ENCODE assay signal across 7 cellular contexts in the genomic region with DNA sequence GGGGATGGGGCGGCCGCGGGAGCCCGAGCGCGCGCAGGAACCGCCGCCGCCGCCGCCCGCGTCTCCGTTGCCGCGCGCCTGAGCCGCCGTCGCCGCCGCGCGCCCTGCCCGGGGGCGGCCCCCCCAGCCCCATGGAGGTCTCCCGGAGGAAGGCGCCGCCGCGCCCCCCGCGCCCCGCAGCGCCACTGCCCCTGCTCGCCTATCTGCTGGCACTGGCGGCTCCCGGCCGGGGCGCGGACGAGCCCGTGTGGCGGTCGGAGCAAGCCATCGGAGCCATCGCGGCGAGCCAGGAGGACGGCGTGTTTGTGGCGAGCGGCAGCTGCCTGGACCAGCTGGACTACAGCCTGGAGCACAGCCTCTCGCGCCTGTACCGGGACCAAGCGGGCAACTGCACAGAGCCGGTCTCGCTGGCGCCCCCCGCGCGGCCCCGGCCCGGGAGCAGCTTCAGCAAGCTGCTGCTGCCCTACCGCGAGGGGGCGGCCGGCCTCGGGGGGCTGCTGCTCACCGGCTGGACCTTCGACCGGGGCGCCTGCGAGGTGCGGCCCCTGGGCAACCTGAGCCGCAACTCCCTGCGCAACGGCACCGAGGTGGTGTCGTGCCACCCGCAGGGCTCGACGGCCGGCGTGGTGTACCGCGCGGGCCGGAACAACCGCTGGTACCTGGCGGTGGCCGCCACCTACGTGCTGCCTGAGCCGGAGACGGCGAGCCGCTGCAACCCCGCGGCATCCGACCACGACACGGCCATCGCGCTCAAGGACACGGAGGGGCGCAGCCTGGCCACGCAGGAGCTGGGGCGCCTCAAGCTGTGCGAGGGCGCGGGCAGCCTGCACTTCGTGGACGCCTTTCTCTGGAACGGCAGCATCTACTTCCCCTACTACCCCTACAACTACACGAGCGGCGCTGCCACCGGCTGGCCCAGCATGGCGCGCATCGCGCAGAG. TPM values are rescaled to one million over a fixed set of nuclear protein-coding genes. Genes with fewer than 3 reads are reported as not detected.
A peak's percentile ranks its signal among the peaks of the same experiment; 100 is the strongest.
DNase-seq lines count a peak whose midpoint lies in the region; ATAC-seq and TF ChIP-seq lines count a peak whose summit lies in the region.

No MANE protein-coding gene starts in this region.

- H3K36me3 Mint-ChIP-seq in activated CD8-positive, alpha-beta T cell treated with anti-CD3 and anti-CD28 coated beads, Interleukin-2, amount 10 ng/mL, durations not matched to agents 7 days and 5 days (ENCODE audit: low read depth) = peaks cover 37% of the 10 kb centered on the region
- H3K36me3 Mint-ChIP-seq in natural killer cell = no peaks in the 10 kb centered on the region

- peak; percentile 42 for ATAC-seq in activated CD8-positive, alpha-beta T cell treated with anti-CD3 and anti-CD28 coated beads, Interleukin-2, amount 10 ng/mL, durations not matched to agents 7 days and 5 days
- peak; percentile 26 to 54 (median 48) for ATAC-seq in natural killer cell

- CTCF ChIA-PET in activated CD8-positive, alpha-beta T cell treated with anti-CD3 and anti-CD28 coated beads, Interleukin-2, amount 10 ng/mL, durations not matched to agents 7 days and 5 days (lab: Charles Lee) = interaction anchor here (0.8 to 3.2 kb wide), 15 partner anchors 9 to 490 kb away, joined by 3 to 29 read pairs (median 4); no protein-coding TSS in a partner anchor

- peak overlapping the region; percentile 72 for H3K27ac Mint-ChIP-seq in activated CD8-positive, alpha-beta T cell treated with anti-CD3 and anti-CD28 coated beads, Interleukin-2, amount 10 ng/mL, durations not matched to agents 7 days and 5 days
- H3K27ac Mint-ChIP-seq in natural killer cell = peak overlapping the region in 1 of 2 donors; percentile 79

- 0% methylated on average over 24 of the region's 124 CpGs for WGBS in esophagus muscularis mucosa
- WGBS in urinary bladder = under 1% methylated on average over 124 of the region's 124 CpGs

- peak overlapping the region in 3 of 4 donors; percentile 28 to 63 (median 53) for H3K27ac ChIP-seq in esophagus muscularis mucosa (replicated peaks in 1 of 4)
- no peak overlapping the region for H3K27ac ChIP-seq in urinary bladder (ENCODE audit: low read depth)

- no peak for TF ChIP-seq EP300 in esophagus muscularis mucosa (IDR thresholded peaks at IDR 0.05)

- DNase-seq in HAP-1 (ENCODE audit: low spot score in 2 of 2) (peak; percentile 38 to 73), NB4 (ENCODE audit: low read depth) (peak; percentile 79), esophagus muscularis mucosa (ENCODE audit: extremely low spot score) (no peak), natural killer cell (peak; percentile 49)
- DNase-seq in activated CD8-positive, alpha-beta T cell treated with anti-CD3 and anti-CD28 coated beads, Interleukin-2, amount 10 ng/mL, durations not matched to agents 7 days and 5 days = peak; percentile 67

- H3K9me3 Mint-ChIP-seq in activated CD8-positive, alpha-beta T cell treated with anti-CD3 and anti-CD28 coated beads, Interleukin-2, amount 10 ng/mL, durations not matched to agents 7 days and 5 days (ENCODE audit: insufficient read depth) = no peaks in the 10 kb centered on the region
- no peaks in the 10 kb centered on the region for H3K9me3 Mint-ChIP-seq in natural killer cell

- TF ChIP-seq CTCF in GM12875 (IDR thresholded peaks at IDR 0.05; ENCODE audit: borderline replicate concordance, insufficient read depth, low read depth, low read length) = peak; percentile 77
- TF ChIP-seq CTCF in NB4 (IDR thresholded peaks at IDR 0.05; ENCODE audit: low read depth, low read length) = peak; percentile 44
- peak in 1 of 3 experiments; percentile 10 for TF ChIP-seq CTCF in esophagus muscularis mucosa (IDR thresholded peaks at IDR 0.05)
- peak; percentile 35 for TF ChIP-seq CTCF in natural killer cell (IDR thresholded peaks at IDR 0.05)

- H3K36me3 ChIP-seq in HAP-1 (replicated peaks) = no peaks in the 10 kb centered on the region
- H3K36me3 ChIP-seq in esophagus muscularis mucosa = no peaks in the 10 kb centered on the region
- no peaks in the 10 kb centered on the region for H3K36me3 ChIP-seq in urinary bladder (ENCODE audit: insufficient read depth)

- no peaks in the 10 kb centered on the region for H3K9me3 ChIP-seq in HAP-1
- H3K9me3 ChIP-seq in esophagus muscularis mucosa = no peaks in the 10 kb centered on the region

- intact Hi-C loops in esophagus muscularis mucosa (cut with DNase I) = no loop called here
- intact Hi-C loops in natural killer cell (cut with micrococcal nuclease) = no loop called here

- H3K27me3 ChIP-seq in HAP-1 (ENCODE audit: low read depth) (no peaks in the 10 kb centered on the region), esophagus muscularis mucosa (peaks cover 3 to 77% (median 19%) of the 10 kb centered on the region in 4 donors)

- TF ChIP-seq POLR2A in NB4 (IDR thresholded peaks at IDR 0.05; ENCODE audit: extremely low read depth, insufficient read length) (no peak), esophagus muscularis mucosa (IDR thresholded peaks at IDR 0.05; ENCODE audit: low read depth) (no peak)

- H3K4me1 Mint-ChIP-seq in activated CD8-positive, alpha-beta T cell treated with anti-CD3 and anti-CD28 coated beads, Interleukin-2, amount 10 ng/mL, durations not matched to agents 7 days and 5 days (ENCODE audit: low read depth) = peaks cover 58% of the 10 kb centered on the region
- H3K4me1 Mint-ChIP-seq in natural killer cell = peaks cover 23 to 44% of the 10 kb centered on the region in 2 donors

- peak overlapping the region; percentile 71 for H3K4me3 ChIP-seq in GM12875 (ENCODE audit: low read depth, low read length)
- H3K4me3 ChIP-seq in HAP-1 = peak overlapping the region; percentile 60
- H3K4me3 ChIP-seq in NB4 (ENCODE audit: low read depth, low read length) = peak overlapping the region; percentile 42
- H3K4me3 ChIP-seq in esophagus muscularis mucosa = peak overlapping the region; percentile 62 to 75 (median 65)
- peak overlapping the region; percentile 74 for H3K4me3 ChIP-seq in urinary bladder (ENCODE audit: low read depth, low read length)

- peaks cover 29% of the 10 kb centered on the region for H3K4me1 ChIP-seq in HAP-1
- peaks cover 16 to 43% (median 31%) of the 10 kb centered on the region in 4 donors for H3K4me1 ChIP-seq in esophagus muscularis mucosa
- H3K4me1 ChIP-seq in urinary bladder (ENCODE audit: insufficient read depth) = peaks cover 2% of the 10 kb centered on the region

- in situ Hi-C loops in HAP-1 (cut with MboI; ENCODE audit: low sequenced_read_pairs) = loop anchor here (10.0 kb wide), 1 partner anchor 286 kb away; no protein-coding TSS in a partner anchor

- H3K27me3 Mint-ChIP-seq in activated CD8-positive, alpha-beta T cell treated with anti-CD3 and anti-CD28 coated beads, Interleukin-2, amount 10 ng/mL, durations not matched to agents 7 days and 5 days (ENCODE audit: low read depth) = peaks cover 22% of the 10 kb centered on the region
- H3K27me3 Mint-ChIP-seq in natural killer cell (ENCODE audit: low read depth in 2 of 2) = no peaks in the 10 kb centered on the region

- POLR2A ChIA-PET in activated CD8-positive, alpha-beta T cell treated with anti-CD3 and anti-CD28 coated beads, Interleukin-2, amount 10 ng/mL, durations not matched to agents 7 days and 5 days (lab: Charles Lee) = interaction anchor here (1.3 to 2.5 kb wide), 7 partner anchors 9 to 310 kb away, joined by 4 to 13 read pairs (median 5); no protein-coding TSS in a partner anchor

- peak overlapping the region; percentile 95 for H3K4me3 Mint-ChIP-seq in activated CD8-positive, alpha-beta T cell treated with anti-CD3 and anti-CD28 coated beads, Interleukin-2, amount 10 ng/mL, durations not matched to agents 7 days and 5 days
- peak overlapping the region; percentile 94 for H3K4me3 Mint-ChIP-seq in natural killer cell

RNA-seq across cellular contexts. Expression of gene PLXNC1, which starts 0.7 kb away (rescaled TPM):
- 10 to 100 TPM; 43.8 to 45.6 TPM for total RNA-seq in activated CD8-positive, alpha-beta T cell treated with anti-CD3 and anti-CD28 coated beads, Interleukin-2, amount 10 ng/mL, durations not matched to agents 7 days and 5 days
- total RNA-seq in esophagus muscularis mucosa (10 to 100 TPM in 1 of 4 donors, 1 to 10 TPM in 3; 4.0 to 12.3 (median 7.4) TPM), natural killer cell (10 to 100 TPM; 22.0 to 30.7 (median 26.5) TPM), urinary bladder (19.0 TPM)
- 1.8 TPM for polyA plus RNA-seq in urinary bladder
